Comparison of ENCODE assay signal across 8 cellular contexts in genomic region chr9:122827759-122828090, GRCh38. TPM values are rescaled to one million over a fixed set of nuclear protein-coding genes. Genes with fewer than 3 reads are reported as not detected.
DNase-seq lines count a peak whose midpoint lies in the region; ATAC-seq, FAIRE-seq and TF ChIP-seq lines count a peak whose summit lies in the region.

No MANE protein-coding gene starts in this region.

- no peaks in the 10 kb centered on the region for H3K9me3 ChIP-seq in AG04450 (ENCODE audit: control insufficient read depth, insufficient read depth, low read length)
- H3K9me3 ChIP-seq in right atrium auricular region = no peaks in the 10 kb centered on the region

- peak overlapping the region; percentile 98 for H3K4me3 Mint-ChIP-seq in activated T-helper 17 cell treated with anti-CD3 and anti-CD28 coated beads, Interleukin-2, amount 50 U/mL, for 72 hours

- peaks cover 4% of the 10 kb centered on the region for H3K4me1 Mint-ChIP-seq in activated T-helper 17 cell treated with anti-CD3 and anti-CD28 coated beads, Interleukin-2, amount 50 U/mL, for 72 hours

- H3K4me1 ChIP-seq in right atrium auricular region = peaks cover 0 to 26% of the 10 kb centered on the region in 2 donors

- H3K27me3 ChIP-seq in AG04450 (ENCODE audit: control insufficient read depth, insufficient read depth, low read length) (no peaks in the 10 kb centered on the region), right atrium auricular region (no peaks in the 10 kb centered on the region)

- FAIRE-seq in frontal cortex (lab: Jason Lieb, UNC) = no peak

- peak overlapping the region; percentile 99 for H3K27ac ChIP-seq in AG04450 (ENCODE audit: low read depth, low read length)
- peak overlapping the region; percentile 95 to 98 for H3K27ac ChIP-seq in right atrium auricular region

- H3K36me3 Mint-ChIP-seq in activated T-helper 17 cell treated with anti-CD3 and anti-CD28 coated beads, Interleukin-2, amount 50 U/mL, for 72 hours (ENCODE audit: low read depth) = peaks cover 48% of the 10 kb centered on the region

- DNase-seq in AG04450 (ENCODE audit: low read depth, low spot score) (no peak), right atrium auricular region (ENCODE audit: low spot score) (no peak), skeletal muscle cell (ENCODE audit: low read depth) (no peak), frontal cortex (ENCODE audit: low spot score in 2 of 2) (no peak), epidermal melanocyte (ENCODE audit: insufficient read length, low spot score) (no peak)

- peaks cover 2% of the 10 kb centered on the region for H3K36me3 ChIP-seq in right atrium auricular region

- H3K9me3 Mint-ChIP-seq in activated T-helper 17 cell treated with anti-CD3 and anti-CD28 coated beads, Interleukin-2, amount 50 U/mL, for 72 hours = no peaks in the 10 kb centered on the region

- CTCF ChIA-PET in AG04450 (lab: Charles Lee) = interaction anchor here (1.0 to 1.5 kb wide), 2 partner anchors 163 to 329 kb away, joined by 3 read pairs; no protein-coding TSS in a partner anchor

- POLR2A ChIA-PET in AG04450 (lab: Yijun Ruan, JAX) = interaction anchor here (0.6 to 1.8 kb wide), 6 partner anchors 9 to 712 kb away, joined by 3 to 13 read pairs (median 4); partner anchors contain the start of gene RC3H2

- peak overlapping the region; percentile 99 for H3K4me3 ChIP-seq in AG04450 (ENCODE audit: low read depth, low read length)
- peak overlapping the region; percentile 91 to 94 for H3K4me3 ChIP-seq in right atrium auricular region
- H3K4me3 ChIP-seq in skeletal muscle cell (ENCODE audit: low read depth, low read length) = peak overlapping the region; percentile 97

- no peaks in the 10 kb centered on the region for H3K27me3 Mint-ChIP-seq in activated T-helper 17 cell treated with anti-CD3 and anti-CD28 coated beads, Interleukin-2, amount 50 U/mL, for 72 hours

- ATAC-seq in GM19324 (IDR thresholded peaks at IDR 0.05; ENCODE audit: low FRiP score, unreplicated experiment) (peak; percentile 15), HG03378 (IDR thresholded peaks at IDR 0.05; ENCODE audit: unreplicated experiment) (peak; percentile 32)
- peak; percentile 7 for ATAC-seq in activated T-helper 17 cell treated with anti-CD3 and anti-CD28 coated beads, Interleukin-2, amount 50 U/mL, for 72 hours (replicated peaks)

- TF ChIP-seq CTCF in AG04450 (IDR thresholded peaks at IDR 0.05; ENCODE audit: low read depth, low read length) (no peak), right atrium auricular region (IDR thresholded peaks at IDR 0.05) (no peak)

- peak overlapping the region; percentile 96 for H3K27ac Mint-ChIP-seq in activated T-helper 17 cell treated with anti-CD3 and anti-CD28 coated beads, Interleukin-2, amount 50 U/mL, for 72 hours

RNA-seq across cellular contexts. Expression of gene PDCL, which starts 0.7 kb away (rescaled TPM):
- polyA plus RNA-seq in AG04450 (2011; rRNA removed) = 15.5 and 18.7 TPM in 2 replicates
- polyA minus RNA-seq in AG04450 (2011; rRNA and poly(A)+ RNA removed) = 35.1 and 35.8 TPM in 2 replicates
- total RNA-seq in activated T-helper 17 cell treated with anti-CD3 and anti-CD28 coated beads, Interleukin-2, amount 50 U/mL, for 72 hours = 10 to 100 TPM; 15.4 to 24.0 TPM
- total RNA-seq in right atrium auricular region = 10 to 100 TPM in 1 of 2 donors, 1 to 10 TPM in 1; 9.9 to 11.2 TPM
- 63.6 TPM for total RNA-seq in frontal cortex

RNA-seq across cellular contexts. Expression of gene OR1K1, which starts 27.8 kb away (rescaled TPM):
- not detected in 2 replicates for polyA plus RNA-seq in AG04450 (2011; rRNA removed)
- not detected in 2 replicates for polyA minus RNA-seq in AG04450 (2011; rRNA and poly(A)+ RNA removed)
- not detected for total RNA-seq in activated T-helper 17 cell treated with anti-CD3 and anti-CD28 coated beads, Interleukin-2, amount 50 U/mL, for 72 hours
- total RNA-seq in right atrium auricular region (not detected), frontal cortex (not detected)

RNA-seq across cellular contexts. Expression of gene OR5C1, which starts 39.0 kb away (rescaled TPM):
- polyA plus RNA-seq in AG04450 (2011; rRNA removed) = not detected in 2 replicates
- polyA minus RNA-seq in AG04450 (2011; rRNA and poly(A)+ RNA removed) = not detected in 2 replicates
- not detected for total RNA-seq in activated T-helper 17 cell treated with anti-CD3 and anti-CD28 coated beads, Interleukin-2, amount 50 U/mL, for 72 hours
- total RNA-seq in right atrium auricular region = not detected
- not detected for total RNA-seq in frontal cortex
